1 cellular context compared by ENCODE assay signal in genomic region chr3:125356140-125357026, GRCh38.
TF ChIP-seq lines count a peak whose summit lies in the region.

No MANE protein-coding gene starts in this region.

TF ChIP-seq in liver, 16 proteins besides CTCF, POLR2A, EP300 and RAD21:
- no peak for TF ChIP-seq ZBTB33 (IDR thresholded peaks at IDR 0.05)
TF ChIP-seq in liver: peak in this region for 0.
